ENCODE assay signal across 24 cellular contexts in genomic region chr18:75253043-75253442, GRCh38. TPM values are rescaled to one million over a fixed set of nuclear protein-coding genes. Genes with fewer than 3 reads are reported as not detected.
A peak's percentile ranks its signal among the peaks of the same experiment; 100 is the strongest.
DNase-seq lines count a peak whose midpoint lies in the region; ATAC-seq and TF ChIP-seq lines count a peak whose summit lies in the region.
"Had no signal": no experiment of that assay in that cellular context is flagged by ENCODE, and none has a peak within 500 bp of the region (broad histone marks: within the 10 kb centered on the region; RNA-seq: fewer than 3 reads in every experiment).

No MANE protein-coding gene starts in this region.

- no peaks in the 10 kb centered on the region for H3K9me3 ChIP-seq in GM23248 (ENCODE audit: low read depth)
- no peaks in the 10 kb centered on the region for H3K9me3 ChIP-seq in Loucy (ENCODE audit: insufficient read depth, low read depth, low read length)
- no peaks in the 10 kb centered on the region for H3K9me3 ChIP-seq in skeletal muscle satellite cell (replicated peaks; ENCODE audit: low read length)
- H3K9me3 ChIP-seq: lower lobe of right lung, pancreas had no signal

- in situ Hi-C loops in GM23248 (cut with MboI), result no loop called here

- no peak for TF ChIP-seq CTCF in Loucy (conservative IDR thresholded peaks at IDR 0.05; ENCODE audit: low read length)
- no peak for TF ChIP-seq CTCF in GM10266 (IDR thresholded peaks at IDR 0.05; ENCODE audit: control insufficient read depth, insufficient read depth, low read depth, missing control alignments)

- H2AFZ ChIP-seq in GM23248 (peak overlapping the region; percentile 79), Loucy (ENCODE audit: low read length) (no peak overlapping the region)

- H3K4me2 ChIP-seq in GM23248 (ENCODE audit: unreplicated experiment), result peak overlapping the region; percentile 60
- H3K4me2 ChIP-seq in Loucy (ENCODE audit: low read depth, low read length, poor library complexity, severe bottlenecking), result peak overlapping the region; percentile 6
- peak overlapping the region; percentile 48 for H3K4me2 ChIP-seq in skeletal muscle satellite cell (ENCODE audit: low read length)

- ATAC-seq in GM18498 (IDR thresholded peaks at IDR 0.05; ENCODE audit: unreplicated experiment), result no peak
- ATAC-seq: stimulated activated naive CD8-positive, alpha-beta T cell treated with anti-CD3 and anti-CD28 coated beads, Interleukin-15, amount 100 ng/mL, for 72 hours had no signal

- H3K79me2 ChIP-seq in GM23248 (ENCODE audit: insufficient read depth) (peaks cover 81% of the 10 kb centered on the region), Loucy (ENCODE audit: insufficient read depth, low read length) (peaks cover 87% of the 10 kb centered on the region)

- no peaks in the 10 kb centered on the region for H3K9me3 Mint-ChIP-seq in immature natural killer cell

- H3K4me3 ChIP-seq in GM23248, result peak overlapping the region; percentile 47
- H3K4me3 ChIP-seq in Loucy (ENCODE audit: low read length, poor library complexity, severe bottlenecking), result no peak overlapping the region
- no peak overlapping the region for H3K4me3 ChIP-seq in skeletal muscle satellite cell (ENCODE audit: low read length)
- H3K4me3 ChIP-seq: lower lobe of right lung, pancreas, SK-N-MC had no signal

- DNase-seq in GM23248 (no peak), immature natural killer cell (no peak), NOMO-1 treated with DMSO at 0.1 percent for 48 hours (lab: John Stamatoyannopoulos, UW; ENCODE audit: unreplicated experiment) (no peak), GM10266 (ENCODE audit: extremely low spot score) (no peak), DMS153 treated with DMSO at 0.1 percent for 48 hours (lab: John Stamatoyannopoulos, UW; ENCODE audit: unreplicated experiment) (no peak)
- DNase-seq: activated CD4-positive, alpha-beta T cell treated with anti-CD3 and anti-CD28 coated beads, Interleukin-2, amount 50 U/mL, for 1 hour; activated CD8-positive, alpha-beta memory T cell treated with anti-CD3 and anti-CD28 coated beads, Interleukin-2, amount 50 U/mL, for 48 hours; activated gamma-delta T cell; cerebellar nuclear complex; COR-L47; effector CD8-positive, alpha-beta T cell; H7; lower lobe of right lung; NCI-H1105; NCI-H446 treated with DMSO at 0.1 percent for 48 hours; pancreas; stimulated activated CD4-positive, alpha-beta T cell treated with anti-CD3 and anti-CD28 coated beads, Interleukin-4, amount 100 ng/mL, for 24 hours; stimulated activated naive CD8-positive, alpha-beta T cell treated with anti-CD3 and anti-CD28 coated beads, Interleukin-15, amount 100 ng/mL, for 72 hours; WERI-Rb-1 had no signal

- H3K9ac ChIP-seq in GM23248 (peak overlapping the region; percentile 65), Loucy (ENCODE audit: low read depth, low read length, poor library complexity, severe bottlenecking) (no peak overlapping the region), skeletal muscle satellite cell (ENCODE audit: low read depth, low read length) (peak overlapping the region; percentile 44)

- H3K27me3 ChIP-seq in GM23248 (replicated peaks; ENCODE audit: insufficient read depth) (no peaks in the 10 kb centered on the region), Loucy (ENCODE audit: insufficient read depth, low read length, poor library complexity, severe bottlenecking) (no peaks in the 10 kb centered on the region), skeletal muscle satellite cell (ENCODE audit: control insufficient read depth, insufficient read depth, low read length) (no peaks in the 10 kb centered on the region)
- H3K27me3 ChIP-seq: pancreas had no signal

- H3K36me3 ChIP-seq in GM23248 (ENCODE audit: low read depth) (no peaks in the 10 kb centered on the region), Loucy (ENCODE audit: insufficient read depth, low read length) (no peaks in the 10 kb centered on the region), skeletal muscle satellite cell (ENCODE audit: insufficient read depth, low read length) (no peaks in the 10 kb centered on the region)
- H3K36me3 ChIP-seq: lower lobe of right lung, pancreas, WERI-Rb-1 had no signal

- peak overlapping the region in 5 of 6 donors; percentile 14 to 78 (median 72) for H3K27ac Mint-ChIP-seq in immature natural killer cell
- H3K27ac Mint-ChIP-seq: B cell had no signal

- WGBS in GM23248 (ENCODE audit: low coverage in 1 of 2, low lambda C conversion rate in 2 of 2, missing lambda C conversion rate in 2 of 2), 2 experiments, result 97 to 98% methylated on average over 1 of the region's 1 CpG

- 0 out of 2 replicates have a peak overlapping the region, but pooled peaks have one; percentile 14 for H3K27ac ChIP-seq in GM23248
- H3K27ac ChIP-seq: lower lobe of right lung, pancreas, SK-N-MC, WERI-Rb-1 had no signal

- H3K4me1 ChIP-seq in GM23248 (ENCODE audit: insufficient read depth) (peaks cover 37% of the 10 kb centered on the region), Loucy (ENCODE audit: insufficient read depth, low read length, poor library complexity, severe bottlenecking) (peaks cover 19% of the 10 kb centered on the region), skeletal muscle satellite cell (ENCODE audit: control insufficient read depth, insufficient read depth, low read length) (peaks cover 33% of the 10 kb centered on the region)

- H3K27me3 Mint-ChIP-seq in immature natural killer cell (ENCODE audit: low read depth in 3 of 3), result peaks cover 0 to 2% (median 0%) of the 10 kb centered on the region in 3 donors
- H3K27me3 Mint-ChIP-seq: B cell; stimulated activated naive CD8-positive, alpha-beta T cell treated with anti-CD3 and anti-CD28 coated beads, Interleukin-15, amount 100 ng/mL, for 72 hours had no signal

- H3K4me3 Mint-ChIP-seq in immature natural killer cell, result no peak overlapping the region
- H3K4me3 Mint-ChIP-seq: B cell; stimulated activated naive CD8-positive, alpha-beta T cell treated with anti-CD3 and anti-CD28 coated beads, Interleukin-15, amount 100 ng/mL, for 72 hours had no signal

- peaks cover 4% of the 10 kb centered on the region; the same call in 1 of the 2 replicates for H3F3A ChIP-seq in GM23248 (ENCODE audit: insufficient read depth)
- H3F3A ChIP-seq in Loucy (ENCODE audit: low read depth), result 0 out of 2 replicates have a peak, but pooled peaks cover 2% of the 10 kb centered on the region

- H3K9me2 ChIP-seq in GM23248 (ENCODE audit: insufficient read depth) (no peaks in the 10 kb centered on the region), Loucy (replicated peaks; ENCODE audit: low read depth, low read length) (no peaks in the 10 kb centered on the region)

- no peaks in the 10 kb centered on the region for H4K20me1 ChIP-seq in GM23248 (ENCODE audit: insufficient read depth)
- peaks cover 3% of the 10 kb centered on the region for H4K20me1 ChIP-seq in Loucy (ENCODE audit: insufficient read depth, low read length, poor library complexity, severe bottlenecking)

- peaks cover 72 to 85% of the 10 kb centered on the region in 2 donors for H3K4me1 Mint-ChIP-seq in immature natural killer cell

- no peaks in the 10 kb centered on the region for H3K36me3 Mint-ChIP-seq in immature natural killer cell

RNA-seq across cellular contexts. Expression of gene TSHZ1, which starts 42.4 kb away (rescaled TPM):
- total RNA-seq in GM23248 (2014; rRNA removed; shearing (Covaris generic)), result 4.4 and 5.9 TPM in 2 replicates
- 2.2 and 2.4 TPM in 2 replicates for polyA plus RNA-seq in GM23248 (2016; fragmentation: Nextera tagmentation; extraction: Ambion mirVana)
- 10 to 100 TPM in 1 of 3 donors, 1 to 10 TPM in 2; 1.7 to 10.7 (median 3.5) TPM for polyA plus RNA-seq in immature natural killer cell
- total RNA-seq in skeletal muscle satellite cell (2012; rRNA removed), result 4.6 and 6.1 TPM in 2 replicates

RNA-seq across cellular contexts. Expression of gene PTGR3, which starts 44.1 kb away (rescaled TPM):
- total RNA-seq in GM23248 (2014; rRNA removed; shearing (Covaris generic)), result 8.1 and 21.3 TPM in 2 replicates
- polyA plus RNA-seq in GM23248 (2016; fragmentation: Nextera tagmentation; extraction: Ambion mirVana) (8.8 and 10.2 TPM in 2 replicates), immature natural killer cell (10 to 100 TPM; 18.4 to 32.9 (median 26.1) TPM)
- 9.9 and 12.7 TPM in 2 replicates for total RNA-seq in skeletal muscle satellite cell (2012; rRNA removed)

Comparison
In these comparisons a context has a peak if more than half of its experiments do, and no peak if none do; other contexts are left out.
1. H3K4me2 ChIP-seq: peak in every context shown above with its lines; median percentile 60 in GM23248; 48 in skeletal muscle satellite cell; 6 in Loucy.